In the genomic region with DNA sequence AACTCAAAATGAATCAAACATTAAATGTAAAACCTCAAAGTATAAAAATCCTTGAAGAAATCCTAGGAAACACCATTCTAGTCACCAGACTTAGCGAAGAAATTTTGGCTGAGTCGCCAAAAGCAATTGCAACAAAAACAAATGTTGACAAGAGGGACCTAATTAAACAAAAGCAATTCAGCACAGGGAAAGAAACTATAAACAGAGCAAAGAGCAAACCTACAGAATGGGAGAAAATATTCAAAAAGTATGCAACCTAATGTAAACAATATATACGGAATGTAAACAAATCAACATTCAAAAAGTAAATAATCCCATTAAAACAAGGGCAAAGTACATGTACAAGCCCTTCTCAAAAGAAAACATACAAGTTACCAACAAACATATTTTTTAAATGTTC, we compare ENCODE assay signal across 2 cellular contexts.
TF ChIP-seq lines count a peak whose summit lies in the region.

No MANE protein-coding gene starts in this region.

TF ChIP-seq in GM23338, 12 proteins besides CTCF, POLR2A, EP300 and RAD21 (continued from another document):
- TF ChIP-seq, protein P1, sequence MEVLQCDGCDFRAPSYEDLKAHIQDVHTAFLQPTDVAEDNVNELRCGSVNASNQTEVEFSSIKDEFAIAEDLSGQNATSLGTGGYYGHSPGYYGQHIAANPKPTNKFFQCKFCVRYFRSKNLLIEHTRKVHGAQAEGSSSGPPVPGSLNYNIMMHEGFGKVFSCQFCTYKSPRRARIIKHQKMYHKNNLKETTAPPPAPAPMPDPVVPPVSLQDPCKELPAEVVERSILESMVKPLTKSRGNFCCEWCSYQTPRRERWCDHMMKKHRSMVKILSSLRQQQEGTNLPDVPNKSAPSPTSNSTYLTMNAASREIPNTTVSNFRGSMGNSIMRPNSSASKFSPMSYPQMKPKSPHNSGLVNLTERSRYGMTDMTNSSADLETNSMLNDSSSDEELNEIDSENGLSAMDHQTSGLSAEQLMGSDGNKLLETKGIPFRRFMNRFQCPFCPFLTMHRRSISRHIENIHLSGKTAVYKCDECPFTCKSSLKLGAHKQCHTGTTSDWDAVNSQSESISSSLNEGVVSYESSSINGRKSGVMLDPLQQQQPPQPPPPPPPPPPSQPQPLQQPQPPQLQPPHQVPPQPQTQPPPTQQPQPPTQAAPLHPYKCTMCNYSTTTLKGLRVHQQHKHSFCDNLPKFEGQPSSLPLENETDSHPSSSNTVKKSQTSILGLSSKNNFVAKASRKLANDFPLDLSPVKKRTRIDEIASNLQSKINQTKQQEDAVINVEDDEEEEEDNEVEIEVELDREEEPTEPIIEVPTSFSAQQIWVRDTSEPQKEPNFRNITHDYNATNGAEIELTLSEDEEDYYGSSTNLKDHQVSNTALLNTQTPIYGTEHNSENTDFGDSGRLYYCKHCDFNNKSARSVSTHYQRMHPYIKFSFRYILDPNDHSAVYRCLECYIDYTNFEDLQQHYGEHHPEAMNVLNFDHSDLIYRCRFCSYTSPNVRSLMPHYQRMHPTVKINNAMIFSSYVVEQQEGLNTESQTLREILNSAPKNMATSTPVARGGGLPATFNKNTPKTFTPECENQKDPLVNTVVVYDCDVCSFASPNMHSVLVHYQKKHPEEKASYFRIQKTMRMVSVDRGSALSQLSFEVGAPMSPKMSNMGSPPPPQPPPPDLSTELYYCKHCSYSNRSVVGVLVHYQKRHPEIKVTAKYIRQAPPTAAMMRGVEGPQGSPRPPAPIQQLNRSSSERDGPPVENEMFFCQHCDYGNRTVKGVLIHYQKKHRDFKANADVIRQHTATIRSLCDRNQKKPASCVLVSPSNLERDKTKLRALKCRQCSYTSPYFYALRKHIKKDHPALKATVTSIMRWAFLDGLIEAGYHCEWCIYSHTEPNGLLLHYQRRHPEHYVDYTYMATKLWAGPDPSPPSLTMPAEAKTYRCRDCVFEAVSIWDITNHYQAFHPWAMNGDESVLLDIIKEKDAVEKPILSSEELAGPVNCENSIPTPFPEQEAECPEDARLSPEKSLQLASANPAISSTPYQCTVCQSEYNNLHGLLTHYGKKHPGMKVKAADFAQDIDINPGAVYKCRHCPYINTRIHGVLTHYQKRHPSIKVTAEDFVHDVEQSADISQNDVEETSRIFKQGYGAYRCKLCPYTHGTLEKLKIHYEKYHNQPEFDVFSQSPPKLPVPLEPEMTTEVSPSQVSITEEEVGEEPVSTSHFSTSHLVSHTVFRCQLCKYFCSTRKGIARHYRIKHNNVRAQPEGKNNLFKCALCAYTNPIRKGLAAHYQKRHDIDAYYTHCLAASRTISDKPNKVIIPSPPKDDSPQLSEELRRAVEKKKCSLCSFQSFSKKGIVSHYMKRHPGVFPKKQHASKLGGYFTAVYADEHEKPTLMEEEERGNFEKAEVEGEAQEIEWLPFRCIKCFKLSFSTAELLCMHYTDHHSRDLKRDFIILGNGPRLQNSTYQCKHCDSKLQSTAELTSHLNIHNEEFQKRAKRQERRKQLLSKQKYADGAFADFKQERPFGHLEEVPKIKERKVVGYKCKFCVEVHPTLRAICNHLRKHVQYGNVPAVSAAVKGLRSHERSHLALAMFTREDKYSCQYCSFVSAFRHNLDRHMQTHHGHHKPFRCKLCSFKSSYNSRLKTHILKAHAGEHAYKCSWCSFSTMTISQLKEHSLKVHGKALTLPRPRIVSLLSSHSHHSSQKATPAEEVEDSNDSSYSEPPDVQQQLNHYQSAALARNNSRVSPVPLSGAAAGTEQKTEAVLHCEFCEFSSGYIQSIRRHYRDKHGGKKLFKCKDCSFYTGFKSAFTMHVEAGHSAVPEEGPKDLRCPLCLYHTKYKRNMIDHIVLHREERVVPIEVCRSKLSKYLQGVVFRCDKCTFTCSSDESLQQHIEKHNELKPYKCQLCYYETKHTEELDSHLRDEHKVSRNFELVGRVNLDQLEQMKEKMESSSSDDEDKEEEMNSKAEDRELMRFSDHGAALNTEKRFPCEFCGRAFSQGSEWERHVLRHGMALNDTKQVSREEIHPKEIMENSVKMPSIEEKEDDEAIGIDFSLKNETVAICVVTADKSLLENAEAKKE (CRISPR knock-in tag; IDR thresholded peaks at IDR 0.05), result no peak
- no peak for TF ChIP-seq CREB1 (CRISPR knock-in tag; IDR thresholded peaks at IDR 0.05; ENCODE audit: low read depth)
- TF ChIP-seq, protein P2, sequence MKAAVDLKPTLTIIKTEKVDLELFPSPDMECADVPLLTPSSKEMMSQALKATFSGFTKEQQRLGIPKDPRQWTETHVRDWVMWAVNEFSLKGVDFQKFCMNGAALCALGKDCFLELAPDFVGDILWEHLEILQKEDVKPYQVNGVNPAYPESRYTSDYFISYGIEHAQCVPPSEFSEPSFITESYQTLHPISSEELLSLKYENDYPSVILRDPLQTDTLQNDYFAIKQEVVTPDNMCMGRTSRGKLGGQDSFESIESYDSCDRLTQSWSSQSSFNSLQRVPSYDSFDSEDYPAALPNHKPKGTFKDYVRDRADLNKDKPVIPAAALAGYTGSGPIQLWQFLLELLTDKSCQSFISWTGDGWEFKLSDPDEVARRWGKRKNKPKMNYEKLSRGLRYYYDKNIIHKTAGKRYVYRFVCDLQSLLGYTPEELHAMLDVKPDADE (IDR thresholded peaks at IDR 0.05), result no peak

TF ChIP-seq in HepG2, 621 proteins besides CTCF, POLR2A, EP300 and RAD21 (continued from another document and continues in another):
- TF ChIP-seq MAFK (conservative IDR thresholded peaks at IDR 0.05 in 1 of 2, IDR thresholded peaks at IDR 0.05 in 1 of 2; ENCODE audit: low read length in 2 of 2) (peak; percentile 27 to 44; a peak in 2 of 4 replicates), FOXA1 (IDR thresholded peaks at IDR 0.05) (peak; percentile 96), FOXA1 (CRISPR knock-in tag; IDR thresholded peaks at IDR 0.05) (no peak), FOXP1 (IDR thresholded peaks at IDR 0.05) (peak; percentile 89), FOXP1 (CRISPR knock-in tag; IDR thresholded peaks at IDR 0.05) (peak; percentile 85), HNF4A (CRISPR knock-in tag; IDR thresholded peaks at IDR 0.05) (peak; percentile 28; the same call in 1 of the 2 replicates), FOXA3 (CRISPR knock-in tag; IDR thresholded peaks at IDR 0.05) (peak; percentile 65), SOX13 (IDR thresholded peaks at IDR 0.05) (no peak), SOX13 (CRISPR knock-in tag; conservative IDR thresholded peaks at IDR 0.05 in 1 of 2, IDR thresholded peaks at IDR 0.05 in 1 of 2) (no peak; a peak in 1 of 4 replicates), TBX3 (IDR thresholded peaks at IDR 0.05; ENCODE audit: borderline replicate concordance) (peak; percentile 58; the same call in 1 of the 2 replicates), LCORL (IDR thresholded peaks at IDR 0.05) (0 out of 2 replicates have a peak, but pooled peaks have one; percentile 23), LCORL (CRISPR knock-in tag; IDR thresholded peaks at IDR 0.05) (no peak), ZNF558 (CRISPR knock-in tag; IDR thresholded peaks at IDR 0.05; ENCODE audit: borderline replicate concordance) (no peak), MAFF (IDR thresholded peaks at IDR 0.05; ENCODE audit: low read depth, low read length) (peak; percentile 58), U2AF2 (IDR thresholded peaks at IDR 0.05; ENCODE audit: low read depth, low read length) (no peak)
- TF ChIP-seq, protein P3, sequence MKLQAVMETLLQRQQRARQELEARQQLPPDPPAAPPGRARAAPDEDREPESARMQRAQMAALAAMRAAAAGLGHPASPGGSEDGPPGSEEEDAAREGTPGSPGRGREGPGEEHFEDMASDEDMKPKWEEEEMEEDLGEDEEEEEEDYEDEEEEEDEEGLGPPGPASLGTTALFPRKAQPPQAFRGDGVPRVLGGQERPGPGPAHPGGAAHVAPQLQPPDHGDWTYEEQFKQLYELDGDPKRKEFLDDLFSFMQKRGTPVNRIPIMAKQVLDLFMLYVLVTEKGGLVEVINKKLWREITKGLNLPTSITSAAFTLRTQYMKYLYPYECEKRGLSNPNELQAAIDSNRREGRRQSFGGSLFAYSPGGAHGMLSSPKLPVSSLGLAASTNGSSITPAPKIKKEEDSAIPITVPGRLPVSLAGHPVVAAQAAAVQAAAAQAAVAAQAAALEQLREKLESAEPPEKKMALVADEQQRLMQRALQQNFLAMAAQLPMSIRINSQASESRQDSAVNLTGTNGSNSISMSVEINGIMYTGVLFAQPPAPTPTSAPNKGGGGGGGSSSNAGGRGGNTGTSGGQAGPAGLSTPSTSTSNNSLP (IDR thresholded peaks at IDR 0.05; ENCODE audit: low read depth, low read length), result peak; percentile 49; the same call in 1 of the 2 replicates
- TF ChIP-seq, protein P4, sequence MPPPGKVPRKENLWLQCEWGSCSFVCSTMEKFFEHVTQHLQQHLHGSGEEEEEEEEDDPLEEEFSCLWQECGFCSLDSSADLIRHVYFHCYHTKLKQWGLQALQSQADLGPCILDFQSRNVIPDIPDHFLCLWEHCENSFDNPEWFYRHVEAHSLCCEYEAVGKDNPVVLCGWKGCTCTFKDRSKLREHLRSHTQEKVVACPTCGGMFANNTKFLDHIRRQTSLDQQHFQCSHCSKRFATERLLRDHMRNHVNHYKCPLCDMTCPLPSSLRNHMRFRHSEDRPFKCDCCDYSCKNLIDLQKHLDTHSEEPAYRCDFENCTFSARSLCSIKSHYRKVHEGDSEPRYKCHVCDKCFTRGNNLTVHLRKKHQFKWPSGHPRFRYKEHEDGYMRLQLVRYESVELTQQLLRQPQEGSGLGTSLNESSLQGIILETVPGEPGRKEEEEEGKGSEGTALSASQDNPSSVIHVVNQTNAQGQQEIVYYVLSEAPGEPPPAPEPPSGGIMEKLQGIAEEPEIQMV (CRISPR knock-in tag; IDR thresholded peaks at IDR 0.05; ENCODE audit: low read depth), result no peak
- TF ChIP-seq, protein P5, sequence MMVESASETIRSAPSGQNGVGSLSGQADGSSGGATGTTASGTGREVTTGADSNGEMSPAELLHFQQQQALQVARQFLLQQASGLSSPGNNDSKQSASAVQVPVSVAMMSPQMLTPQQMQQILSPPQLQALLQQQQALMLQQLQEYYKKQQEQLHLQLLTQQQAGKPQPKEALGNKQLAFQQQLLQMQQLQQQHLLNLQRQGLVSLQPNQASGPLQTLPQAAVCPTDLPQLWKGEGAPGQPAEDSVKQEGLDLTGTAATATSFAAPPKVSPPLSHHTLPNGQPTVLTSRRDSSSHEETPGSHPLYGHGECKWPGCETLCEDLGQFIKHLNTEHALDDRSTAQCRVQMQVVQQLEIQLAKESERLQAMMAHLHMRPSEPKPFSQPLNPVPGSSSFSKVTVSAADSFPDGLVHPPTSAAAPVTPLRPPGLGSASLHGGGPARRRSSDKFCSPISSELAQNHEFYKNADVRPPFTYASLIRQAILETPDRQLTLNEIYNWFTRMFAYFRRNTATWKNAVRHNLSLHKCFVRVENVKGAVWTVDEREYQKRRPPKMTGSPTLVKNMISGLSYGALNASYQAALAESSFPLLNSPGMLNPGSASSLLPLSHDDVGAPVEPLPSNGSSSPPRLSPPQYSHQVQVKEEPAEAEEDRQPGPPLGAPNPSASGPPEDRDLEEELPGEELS (CRISPR knock-in tag; IDR thresholded peaks at IDR 0.05), result peak; percentile 67; the same call in 1 of the 2 replicates
- TF ChIP-seq, protein P6, sequence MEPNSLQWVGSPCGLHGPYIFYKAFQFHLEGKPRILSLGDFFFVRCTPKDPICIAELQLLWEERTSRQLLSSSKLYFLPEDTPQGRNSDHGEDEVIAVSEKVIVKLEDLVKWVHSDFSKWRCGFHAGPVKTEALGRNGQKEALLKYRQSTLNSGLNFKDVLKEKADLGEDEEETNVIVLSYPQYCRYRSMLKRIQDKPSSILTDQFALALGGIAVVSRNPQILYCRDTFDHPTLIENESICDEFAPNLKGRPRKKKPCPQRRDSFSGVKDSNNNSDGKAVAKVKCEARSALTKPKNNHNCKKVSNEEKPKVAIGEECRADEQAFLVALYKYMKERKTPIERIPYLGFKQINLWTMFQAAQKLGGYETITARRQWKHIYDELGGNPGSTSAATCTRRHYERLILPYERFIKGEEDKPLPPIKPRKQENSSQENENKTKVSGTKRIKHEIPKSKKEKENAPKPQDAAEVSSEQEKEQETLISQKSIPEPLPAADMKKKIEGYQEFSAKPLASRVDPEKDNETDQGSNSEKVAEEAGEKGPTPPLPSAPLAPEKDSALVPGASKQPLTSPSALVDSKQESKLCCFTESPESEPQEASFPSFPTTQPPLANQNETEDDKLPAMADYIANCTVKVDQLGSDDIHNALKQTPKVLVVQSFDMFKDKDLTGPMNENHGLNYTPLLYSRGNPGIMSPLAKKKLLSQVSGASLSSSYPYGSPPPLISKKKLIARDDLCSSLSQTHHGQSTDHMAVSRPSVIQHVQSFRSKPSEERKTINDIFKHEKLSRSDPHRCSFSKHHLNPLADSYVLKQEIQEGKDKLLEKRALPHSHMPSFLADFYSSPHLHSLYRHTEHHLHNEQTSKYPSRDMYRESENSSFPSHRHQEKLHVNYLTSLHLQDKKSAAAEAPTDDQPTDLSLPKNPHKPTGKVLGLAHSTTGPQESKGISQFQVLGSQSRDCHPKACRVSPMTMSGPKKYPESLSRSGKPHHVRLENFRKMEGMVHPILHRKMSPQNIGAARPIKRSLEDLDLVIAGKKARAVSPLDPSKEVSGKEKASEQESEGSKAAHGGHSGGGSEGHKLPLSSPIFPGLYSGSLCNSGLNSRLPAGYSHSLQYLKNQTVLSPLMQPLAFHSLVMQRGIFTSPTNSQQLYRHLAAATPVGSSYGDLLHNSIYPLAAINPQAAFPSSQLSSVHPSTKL (CRISPR knock-in tag; IDR thresholded peaks at IDR 0.05), result 0 out of 2 replicates have a peak, but pooled peaks have one; percentile 18
- TF ChIP-seq, protein P7, sequence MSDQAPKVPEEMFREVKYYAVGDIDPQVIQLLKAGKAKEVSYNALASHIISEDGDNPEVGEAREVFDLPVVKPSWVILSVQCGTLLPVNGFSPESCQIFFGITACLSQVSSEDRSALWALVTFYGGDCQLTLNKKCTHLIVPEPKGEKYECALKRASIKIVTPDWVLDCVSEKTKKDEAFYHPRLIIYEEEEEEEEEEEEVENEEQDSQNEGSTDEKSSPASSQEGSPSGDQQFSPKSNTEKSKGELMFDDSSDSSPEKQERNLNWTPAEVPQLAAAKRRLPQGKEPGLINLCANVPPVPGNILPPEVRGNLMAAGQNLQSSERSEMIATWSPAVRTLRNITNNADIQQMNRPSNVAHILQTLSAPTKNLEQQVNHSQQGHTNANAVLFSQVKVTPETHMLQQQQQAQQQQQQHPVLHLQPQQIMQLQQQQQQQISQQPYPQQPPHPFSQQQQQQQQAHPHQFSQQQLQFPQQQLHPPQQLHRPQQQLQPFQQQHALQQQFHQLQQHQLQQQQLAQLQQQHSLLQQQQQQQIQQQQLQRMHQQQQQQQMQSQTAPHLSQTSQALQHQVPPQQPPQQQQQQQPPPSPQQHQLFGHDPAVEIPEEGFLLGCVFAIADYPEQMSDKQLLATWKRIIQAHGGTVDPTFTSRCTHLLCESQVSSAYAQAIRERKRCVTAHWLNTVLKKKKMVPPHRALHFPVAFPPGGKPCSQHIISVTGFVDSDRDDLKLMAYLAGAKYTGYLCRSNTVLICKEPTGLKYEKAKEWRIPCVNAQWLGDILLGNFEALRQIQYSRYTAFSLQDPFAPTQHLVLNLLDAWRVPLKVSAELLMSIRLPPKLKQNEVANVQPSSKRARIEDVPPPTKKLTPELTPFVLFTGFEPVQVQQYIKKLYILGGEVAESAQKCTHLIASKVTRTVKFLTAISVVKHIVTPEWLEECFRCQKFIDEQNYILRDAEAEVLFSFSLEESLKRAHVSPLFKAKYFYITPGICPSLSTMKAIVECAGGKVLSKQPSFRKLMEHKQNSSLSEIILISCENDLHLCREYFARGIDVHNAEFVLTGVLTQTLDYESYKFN (CRISPR knock-in tag; conservative IDR thresholded peaks at IDR 0.05), result peak; percentile 59
- TF ChIP-seq, protein P8, sequence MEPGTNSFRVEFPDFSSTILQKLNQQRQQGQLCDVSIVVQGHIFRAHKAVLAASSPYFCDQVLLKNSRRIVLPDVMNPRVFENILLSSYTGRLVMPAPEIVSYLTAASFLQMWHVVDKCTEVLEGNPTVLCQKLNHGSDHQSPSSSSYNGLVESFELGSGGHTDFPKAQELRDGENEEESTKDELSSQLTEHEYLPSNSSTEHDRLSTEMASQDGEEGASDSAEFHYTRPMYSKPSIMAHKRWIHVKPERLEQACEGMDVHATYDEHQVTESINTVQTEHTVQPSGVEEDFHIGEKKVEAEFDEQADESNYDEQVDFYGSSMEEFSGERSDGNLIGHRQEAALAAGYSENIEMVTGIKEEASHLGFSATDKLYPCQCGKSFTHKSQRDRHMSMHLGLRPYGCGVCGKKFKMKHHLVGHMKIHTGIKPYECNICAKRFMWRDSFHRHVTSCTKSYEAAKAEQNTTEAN (CRISPR knock-in tag; conservative IDR thresholded peaks at IDR 0.05), result no peak
